2 cellular contexts compared by ENCODE assay signal in genomic region chr11:129331217-129331616, GRCh38.
TF ChIP-seq lines count a peak whose summit lies in the region.

No MANE protein-coding gene starts in this region.

TF ChIP-seq in IMR-90, 13 proteins besides CTCF, POLR2A, EP300 and RAD21:
- no peak for TF ChIP-seq USF2 (IDR thresholded peaks at IDR 0.05; ENCODE audit: low read depth, low read length)
- TF ChIP-seq SMC3 (IDR thresholded peaks at IDR 0.05; ENCODE audit: low read depth, low read length), result no peak
- TF ChIP-seq CHD1 (IDR thresholded peaks at IDR 0.05; ENCODE audit: low read depth, low read length), result no peak
- TF ChIP-seq, protein P1, sequence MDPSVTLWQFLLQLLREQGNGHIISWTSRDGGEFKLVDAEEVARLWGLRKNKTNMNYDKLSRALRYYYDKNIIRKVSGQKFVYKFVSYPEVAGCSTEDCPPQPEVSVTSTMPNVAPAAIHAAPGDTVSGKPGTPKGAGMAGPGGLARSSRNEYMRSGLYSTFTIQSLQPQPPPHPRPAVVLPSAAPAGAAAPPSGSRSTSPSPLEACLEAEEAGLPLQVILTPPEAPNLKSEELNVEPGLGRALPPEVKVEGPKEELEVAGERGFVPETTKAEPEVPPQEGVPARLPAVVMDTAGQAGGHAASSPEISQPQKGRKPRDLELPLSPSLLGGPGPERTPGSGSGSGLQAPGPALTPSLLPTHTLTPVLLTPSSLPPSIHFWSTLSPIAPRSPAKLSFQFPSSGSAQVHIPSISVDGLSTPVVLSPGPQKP (IDR thresholded peaks at IDR 0.05; ENCODE audit: borderline replicate concordance, low read depth, low read length), result no peak
- TF ChIP-seq BHLHE40 (IDR thresholded peaks at IDR 0.05; ENCODE audit: low read depth, low read length), result no peak
- no peak for TF ChIP-seq RFX5 (IDR thresholded peaks at IDR 0.05; ENCODE audit: low read depth, low read length)
- no peak for TF ChIP-seq CEBPB (IDR thresholded peaks at IDR 0.05; ENCODE audit: low read depth, low read length)
- no peak for TF ChIP-seq NFE2L2 (IDR thresholded peaks at IDR 0.05; ENCODE audit: low read depth, low read length)
- no peak for TF ChIP-seq FOS (IDR thresholded peaks at IDR 0.05; ENCODE audit: low read depth, low read length)
- no peak for TF ChIP-seq RCOR1 (IDR thresholded peaks at IDR 0.05; ENCODE audit: insufficient replicate concordance, low read length)
- no peak for TF ChIP-seq MXI1 (IDR thresholded peaks at IDR 0.05; ENCODE audit: borderline replicate concordance, low read depth, low read length)
- no peak for TF ChIP-seq MAZ (IDR thresholded peaks at IDR 0.05; ENCODE audit: borderline replicate concordance, low read depth, low read length)

TF ChIP-seq in WTC11, 78 proteins besides CTCF, POLR2A, EP300 and RAD21:
- TF ChIP-seq KAT7 (CRISPR knock-in tag; IDR thresholded peaks at IDR 0.05; ENCODE audit: borderline replicate concordance) (no peak), SMAD3 (CRISPR knock-in tag; IDR thresholded peaks at IDR 0.05; ENCODE audit: borderline replicate concordance) (no peak), GTF2I (CRISPR knock-in tag; conservative IDR thresholded peaks at IDR 0.05) (no peak), ZNF396 (CRISPR knock-in tag; IDR thresholded peaks at IDR 0.05; ENCODE audit: borderline replicate concordance) (no peak), ERG (CRISPR knock-in tag; IDR thresholded peaks at IDR 0.05) (no peak), ETV6 (CRISPR knock-in tag; IDR thresholded peaks at IDR 0.05) (no peak), ZNF671 (CRISPR knock-in tag; IDR thresholded peaks at IDR 0.05) (no peak), SOX15 (CRISPR knock-in tag; IDR thresholded peaks at IDR 0.05) (no peak), ZNF138 (CRISPR knock-in tag; conservative IDR thresholded peaks at IDR 0.05) (no peak), NFYB (CRISPR knock-in tag; conservative IDR thresholded peaks at IDR 0.05; ENCODE audit: low read depth) (no peak), ZNF121 (CRISPR knock-in tag; IDR thresholded peaks at IDR 0.05) (no peak), ZBTB43 (CRISPR knock-in tag; IDR thresholded peaks at IDR 0.05) (no peak), CBFB (CRISPR knock-in tag; IDR thresholded peaks at IDR 0.05; ENCODE audit: low read depth) (no peak)
- TF ChIP-seq, protein P2, sequence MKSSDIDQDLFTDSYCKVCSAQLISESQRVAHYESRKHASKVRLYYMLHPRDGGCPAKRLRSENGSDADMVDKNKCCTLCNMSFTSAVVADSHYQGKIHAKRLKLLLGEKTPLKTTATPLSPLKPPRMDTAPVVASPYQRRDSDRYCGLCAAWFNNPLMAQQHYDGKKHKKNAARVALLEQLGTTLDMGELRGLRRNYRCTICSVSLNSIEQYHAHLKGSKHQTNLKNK (CRISPR knock-in tag; IDR thresholded peaks at IDR 0.05), result no peak
- TF ChIP-seq, protein P3, sequence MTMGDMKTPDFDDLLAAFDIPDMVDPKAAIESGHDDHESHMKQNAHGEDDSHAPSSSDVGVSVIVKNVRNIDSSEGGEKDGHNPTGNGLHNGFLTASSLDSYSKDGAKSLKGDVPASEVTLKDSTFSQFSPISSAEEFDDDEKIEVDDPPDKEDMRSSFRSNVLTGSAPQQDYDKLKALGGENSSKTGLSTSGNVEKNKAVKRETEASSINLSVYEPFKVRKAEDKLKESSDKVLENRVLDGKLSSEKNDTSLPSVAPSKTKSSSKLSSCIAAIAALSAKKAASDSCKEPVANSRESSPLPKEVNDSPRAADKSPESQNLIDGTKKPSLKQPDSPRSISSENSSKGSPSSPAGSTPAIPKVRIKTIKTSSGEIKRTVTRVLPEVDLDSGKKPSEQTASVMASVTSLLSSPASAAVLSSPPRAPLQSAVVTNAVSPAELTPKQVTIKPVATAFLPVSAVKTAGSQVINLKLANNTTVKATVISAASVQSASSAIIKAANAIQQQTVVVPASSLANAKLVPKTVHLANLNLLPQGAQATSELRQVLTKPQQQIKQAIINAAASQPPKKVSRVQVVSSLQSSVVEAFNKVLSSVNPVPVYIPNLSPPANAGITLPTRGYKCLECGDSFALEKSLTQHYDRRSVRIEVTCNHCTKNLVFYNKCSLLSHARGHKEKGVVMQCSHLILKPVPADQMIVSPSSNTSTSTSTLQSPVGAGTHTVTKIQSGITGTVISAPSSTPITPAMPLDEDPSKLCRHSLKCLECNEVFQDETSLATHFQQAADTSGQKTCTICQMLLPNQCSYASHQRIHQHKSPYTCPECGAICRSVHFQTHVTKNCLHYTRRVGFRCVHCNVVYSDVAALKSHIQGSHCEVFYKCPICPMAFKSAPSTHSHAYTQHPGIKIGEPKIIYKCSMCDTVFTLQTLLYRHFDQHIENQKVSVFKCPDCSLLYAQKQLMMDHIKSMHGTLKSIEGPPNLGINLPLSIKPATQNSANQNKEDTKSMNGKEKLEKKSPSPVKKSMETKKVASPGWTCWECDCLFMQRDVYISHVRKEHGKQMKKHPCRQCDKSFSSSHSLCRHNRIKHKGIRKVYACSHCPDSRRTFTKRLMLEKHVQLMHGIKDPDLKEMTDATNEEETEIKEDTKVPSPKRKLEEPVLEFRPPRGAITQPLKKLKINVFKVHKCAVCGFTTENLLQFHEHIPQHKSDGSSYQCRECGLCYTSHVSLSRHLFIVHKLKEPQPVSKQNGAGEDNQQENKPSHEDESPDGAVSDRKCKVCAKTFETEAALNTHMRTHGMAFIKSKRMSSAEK (CRISPR knock-in tag; IDR thresholded peaks at IDR 0.05; ENCODE audit: borderline replicate concordance), result no peak
- TF ChIP-seq, protein P4, sequence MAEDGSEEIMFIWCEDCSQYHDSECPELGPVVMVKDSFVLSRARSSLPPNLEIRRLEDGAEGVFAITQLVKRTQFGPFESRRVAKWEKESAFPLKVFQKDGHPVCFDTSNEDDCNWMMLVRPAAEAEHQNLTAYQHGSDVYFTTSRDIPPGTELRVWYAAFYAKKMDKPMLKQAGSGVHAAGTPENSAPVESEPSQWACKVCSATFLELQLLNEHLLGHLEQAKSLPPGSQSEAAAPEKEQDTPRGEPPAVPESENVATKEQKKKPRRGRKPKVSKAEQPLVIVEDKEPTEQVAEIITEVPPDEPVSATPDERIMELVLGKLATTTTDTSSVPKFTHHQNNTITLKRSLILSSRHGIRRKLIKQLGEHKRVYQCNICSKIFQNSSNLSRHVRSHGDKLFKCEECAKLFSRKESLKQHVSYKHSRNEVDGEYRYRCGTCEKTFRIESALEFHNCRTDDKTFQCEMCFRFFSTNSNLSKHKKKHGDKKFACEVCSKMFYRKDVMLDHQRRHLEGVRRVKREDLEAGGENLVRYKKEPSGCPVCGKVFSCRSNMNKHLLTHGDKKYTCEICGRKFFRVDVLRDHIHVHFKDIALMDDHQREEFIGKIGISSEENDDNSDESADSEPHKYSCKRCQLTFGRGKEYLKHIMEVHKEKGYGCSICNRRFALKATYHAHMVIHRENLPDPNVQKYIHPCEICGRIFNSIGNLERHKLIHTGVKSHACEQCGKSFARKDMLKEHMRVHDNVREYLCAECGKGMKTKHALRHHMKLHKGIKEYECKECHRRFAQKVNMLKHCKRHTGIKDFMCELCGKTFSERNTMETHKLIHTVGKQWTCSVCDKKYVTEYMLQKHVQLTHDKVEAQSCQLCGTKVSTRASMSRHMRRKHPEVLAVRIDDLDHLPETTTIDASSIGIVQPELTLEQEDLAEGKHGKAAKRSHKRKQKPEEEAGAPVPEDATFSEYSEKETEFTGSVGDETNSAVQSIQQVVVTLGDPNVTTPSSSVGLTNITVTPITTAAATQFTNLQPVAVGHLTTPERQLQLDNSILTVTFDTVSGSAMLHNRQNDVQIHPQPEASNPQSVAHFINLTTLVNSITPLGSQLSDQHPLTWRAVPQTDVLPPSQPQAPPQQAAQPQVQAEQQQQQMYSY (CRISPR knock-in tag; IDR thresholded peaks at IDR 0.05), result no peak
- TF ChIP-seq, protein P5, sequence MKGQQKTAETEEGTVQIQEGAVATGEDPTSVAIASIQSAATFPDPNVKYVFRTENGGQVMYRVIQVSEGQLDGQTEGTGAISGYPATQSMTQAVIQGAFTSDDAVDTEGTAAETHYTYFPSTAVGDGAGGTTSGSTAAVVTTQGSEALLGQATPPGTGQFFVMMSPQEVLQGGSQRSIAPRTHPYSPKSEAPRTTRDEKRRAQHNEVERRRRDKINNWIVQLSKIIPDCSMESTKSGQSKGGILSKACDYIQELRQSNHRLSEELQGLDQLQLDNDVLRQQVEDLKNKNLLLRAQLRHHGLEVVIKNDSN (CRISPR knock-in tag; IDR thresholded peaks at IDR 0.05), result no peak
